22 cellular contexts compared by ENCODE assay signal in the genomic region with DNA sequence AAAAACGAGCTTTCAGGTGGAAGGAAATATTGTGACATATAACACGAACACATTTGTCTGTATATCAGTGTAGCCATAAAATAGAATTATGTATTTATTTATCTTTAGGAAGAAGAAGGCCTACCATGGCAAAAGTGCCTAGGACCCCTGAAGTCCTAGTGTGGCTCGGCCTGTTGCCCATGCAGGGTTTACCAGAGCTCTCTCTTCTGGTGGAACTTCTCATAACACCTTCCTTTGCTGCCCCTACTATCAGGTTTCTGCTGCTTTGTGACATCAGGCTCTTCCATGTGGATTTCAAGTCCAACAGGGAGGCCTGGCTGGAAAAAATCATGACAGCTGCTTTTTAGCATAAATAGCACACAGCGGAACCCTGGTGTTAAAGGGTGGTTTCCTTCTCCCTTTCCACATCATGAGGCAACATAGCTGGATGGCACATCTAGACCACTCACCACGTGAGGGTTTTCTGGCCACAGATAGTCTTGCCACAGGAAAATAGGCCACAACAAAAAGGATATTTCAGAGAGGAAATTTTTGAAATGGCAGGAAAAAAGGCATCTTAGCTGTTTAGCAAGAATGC. TPM values are rescaled to one million over a fixed set of nuclear protein-coding genes. Genes with fewer than 3 reads are reported as not detected.
DNase-seq lines count a peak whose midpoint lies in the region; ATAC-seq and TF ChIP-seq lines count a peak whose summit lies in the region.
"Had no signal": no experiment of that assay in that cellular context is flagged by ENCODE, and none has a peak within 500 bp of the region (broad histone marks: within the 10 kb centered on the region; RNA-seq: fewer than 3 reads in every experiment).

No MANE protein-coding gene starts in this region.

- H4K5ac ChIP-seq in H9 (ENCODE audit: insufficient read length, low read depth, low read length) = no peak overlapping the region

- H3K79me2 ChIP-seq in H9 (ENCODE audit: insufficient read depth, low read length) = no peaks in the 10 kb centered on the region

- no peak overlapping the region for H2AK5ac ChIP-seq in H9 (ENCODE audit: insufficient read length, low read length)

- no peak overlapping the region for H3K56ac ChIP-seq in H9 (ENCODE audit: insufficient read length, low read depth, low read length)

- no peak overlapping the region for H3K4ac ChIP-seq in H9 (ENCODE audit: low read depth, low read length)

- no peak for TF ChIP-seq EP300 in stomach (IDR thresholded peaks at IDR 0.05)

- no CpG with 5 or more reads among the region's 5 CpGs for WGBS in H9 (ENCODE audit: extremely low coverage, insufficient read length, low lambda C conversion rate)
- 78 to 90% (median 84%) methylated on average over 5 of the region's 5 CpGs for WGBS in stomach, 5 donors

- H3K14ac ChIP-seq in H9 (ENCODE audit: insufficient read depth, low read length) = no peak overlapping the region

- no peak overlapping the region for H2BK5ac ChIP-seq in H9 (ENCODE audit: insufficient read length, low read length)

- no peak overlapping the region for H4K91ac ChIP-seq in H9 (ENCODE audit: insufficient read length, low read depth, low read length)

- H3K9me3 Mint-ChIP-seq in H9 = peaks cover 0 to 2% of the 10 kb centered on the region in 2 experiments; a peak in 1 of 5 replicates
- no peaks in the 10 kb centered on the region for H3K9me3 Mint-ChIP-seq in glutamatergic neuron (ENCODE audit: unreplicated experiment)
- H3K9me3 Mint-ChIP-seq: T-cell had no signal

- H2BK120ac ChIP-seq in H9 (ENCODE audit: low read depth, low read length, poor library complexity, severe bottlenecking) = no peak overlapping the region

- no peak overlapping the region for H3K9ac ChIP-seq in H9 (ENCODE audit: extremely low read depth, insufficient read length, low read length)

- H3K27me3 Mint-ChIP-seq in H9 (ENCODE audit: low read depth) (peaks cover 2% of the 10 kb centered on the region; the same call in 1 of the 2 replicates), glutamatergic neuron (ENCODE audit: unreplicated experiment) (peaks cover 7% of the 10 kb centered on the region)
- H3K27me3 Mint-ChIP-seq: activated T-cell treated with anti-CD3 and anti-CD28 coated beads, Interleukin-2, amount 50 U/mL, for 24 hours; T-cell had no signal

- intact Hi-C loops in stomach (cut with DNase I; ENCODE audit: low total_unique reads) = no loop called here

- peaks cover 3% of the 10 kb centered on the region; the same call in 1 of the 2 replicates for H3K4me1 ChIP-seq in H9 (ENCODE audit: insufficient read depth, low read length)
- peaks cover 16 to 20% of the 10 kb centered on the region in 2 experiments for H3K4me1 ChIP-seq in neutrophil (ENCODE audit: control insufficient read depth in 1 of 2, insufficient read depth in 1 of 2, low read depth in 1 of 2, low read length in 1 of 2)
- no peaks in the 10 kb centered on the region for H3K4me1 ChIP-seq in stomach
- H3K4me1 ChIP-seq: gastroesophageal sphincter had no signal

- TF ChIP-seq POLR2A in stomach (IDR thresholded peaks at IDR 0.05) = no peak

- no peak overlapping the region for H3K23ac ChIP-seq in H9 (ENCODE audit: insufficient read length, low read depth, low read length)

- H3K4me1 Mint-ChIP-seq in H9 = peaks cover 9 to 16% of the 10 kb centered on the region in 2 experiments
- H3K4me1 Mint-ChIP-seq in glutamatergic neuron (ENCODE audit: low read depth, unreplicated experiment) = no peaks in the 10 kb centered on the region

- H3K4me3 ChIP-seq in neutrophil (ENCODE audit: low read depth in 1 of 2, low read length in 1 of 2) (no peak overlapping the region), stomach (no peak overlapping the region)
- H3K4me3 ChIP-seq: gastroesophageal sphincter, skin epidermis, testis had no signal

- H3K9me3 ChIP-seq in H9 (ENCODE audit: control insufficient read depth, low read depth, low read length) (no peaks in the 10 kb centered on the region), neutrophil (no peaks in the 10 kb centered on the region), stomach (no peaks in the 10 kb centered on the region)
- H3K9me3 ChIP-seq: gastroesophageal sphincter, testis had no signal

- H3K4me3 Mint-ChIP-seq in H9 (no peak overlapping the region), glutamatergic neuron (ENCODE audit: unreplicated experiment) (no peak overlapping the region)
- H3K4me3 Mint-ChIP-seq: activated T-cell treated with anti-CD3 and anti-CD28 coated beads, Interleukin-2, amount 50 U/mL, for 24 hours; brain; T-cell had no signal

- H3K36me3 ChIP-seq in neutrophil (no peaks in the 10 kb centered on the region), stomach (no peaks in the 10 kb centered on the region)
- H3K36me3 ChIP-seq: gastroesophageal sphincter had no signal

- H3K36me3 Mint-ChIP-seq in H9 (ENCODE audit: insufficient read depth in 1 of 3, low read depth in 3 of 3) (no peaks in the 10 kb centered on the region), glutamatergic neuron (ENCODE audit: unreplicated experiment) (no peaks in the 10 kb centered on the region)
- H3K36me3 Mint-ChIP-seq: brain, T-cell had no signal

- no peak overlapping the region for H3K18ac ChIP-seq in H9 (ENCODE audit: insufficient read length, low read depth, low read length)

- no peak overlapping the region for H3K27ac ChIP-seq in H9 (ENCODE audit: insufficient read length, low read depth, low read length)
- H3K27ac ChIP-seq in neutrophil = peak overlapping the region; percentile 48
- H3K27ac ChIP-seq in stomach = peak overlapping the region in 1 of 5 donors; percentile 0

- no peak overlapping the region for H2BK12ac ChIP-seq in H9 (ENCODE audit: insufficient read length, low read depth, low read length)

- H4K8ac ChIP-seq in H9 (replicated peaks; ENCODE audit: insufficient read length, low read depth, low read length) = no peak overlapping the region

- DNase-seq in CD1c-positive myeloid dendritic cell (ENCODE audit: extremely low spot score) (peak; percentile 69), H9 (peak; percentile 31), glutamatergic neuron (no peak), stomach (no peak), NCI-H1105 treated with DMSO at 0.1 percent for 48 hours (lab: John Stamatoyannopoulos, UW) (no peak)
- DNase-seq: activated CD4-positive, alpha-beta T cell treated with anti-CD3 and anti-CD28 coated beads, Interleukin-2, amount 50 U/mL, for 48 hours; activated naive CD4-positive, alpha-beta T cell treated with anti-CD3 and anti-CD28 coated beads, Interleukin-2, amount 50 U/mL, for 16 hours; activated T-cell treated with anti-CD3 and anti-CD28 coated beads, Interleukin-2, amount 50 U/mL, for 24 hours; erythroblast; mammary epithelial cell; NCI-H1417; NCI-H2171 treated with DMSO at 0.1 percent for 48 hours; NCI-H82; RPMI8226; stimulated activated CD4-positive, alpha-beta T cell treated with anti-CD3 and anti-CD28 coated beads, Interleukin-4, amount 100 ng/mL, for 24 hours; T-cell; testis had no signal

- H3K27me3 ChIP-seq in H9 (ENCODE audit: insufficient read depth, low read length) = no peaks in the 10 kb centered on the region
- peaks cover 39% of the 10 kb centered on the region for H3K27me3 ChIP-seq in neutrophil
- H3K27me3 ChIP-seq in stomach = no peaks in the 10 kb centered on the region
- H3K27me3 ChIP-seq: gastroesophageal sphincter, testis had no signal

- no peak overlapping the region for H3K4me2 ChIP-seq in H9 (ENCODE audit: insufficient read depth, insufficient read length, low read length)

- H2BK20ac ChIP-seq in H9 (ENCODE audit: low read depth, low read length, poor library complexity, severe bottlenecking) = no peak overlapping the region

- H2BK15ac ChIP-seq in H9 (ENCODE audit: low read depth, low read length) = no peak overlapping the region

- H3K27ac Mint-ChIP-seq in H9 (no peak overlapping the region), glutamatergic neuron (ENCODE audit: unreplicated experiment) (peak overlapping the region; percentile 22)
- H3K27ac Mint-ChIP-seq: activated T-cell treated with anti-CD3 and anti-CD28 coated beads, Interleukin-2, amount 50 U/mL, for 24 hours; T-cell had no signal

- peak; percentile 32; the same call in 1 of the 3 replicates for TF ChIP-seq CTCF in H9 (conservative IDR thresholded peaks at IDR 0.05)
- no peak for TF ChIP-seq CTCF in glutamatergic neuron (IDR thresholded peaks at IDR 0.05; ENCODE audit: partially characterized antibody, unreplicated experiment)
- TF ChIP-seq CTCF in neutrophil (IDR thresholded peaks at IDR 0.05) = no peak
- TF ChIP-seq CTCF in stomach (IDR thresholded peaks at IDR 0.05) = no peak

- H3K79me1 ChIP-seq in H9 (ENCODE audit: insufficient read depth, low read depth, low read length, poor library complexity, severe bottlenecking) = no peaks in the 10 kb centered on the region

- no peak overlapping the region for H3T11ph ChIP-seq in H9 (ENCODE audit: low read length)

- no peak for ATAC-seq in GM18870 (IDR thresholded peaks at IDR 0.05; ENCODE audit: unreplicated experiment)
- ATAC-seq: T-cell had no signal

- no peaks in the 10 kb centered on the region for H4K20me1 ChIP-seq in H9 (ENCODE audit: control insufficient read depth, insufficient read depth, insufficient read length)

- H3K23me2 ChIP-seq in H9 (ENCODE audit: insufficient read length, low read depth, low read length, poor library complexity, severe bottlenecking) = no peaks in the 10 kb centered on the region

- H2AFZ ChIP-seq in H9 (ENCODE audit: low read length) = no peak overlapping the region

RNA-seq across cellular contexts. Expression of gene ADO, which starts 44.8 kb away (rescaled TPM):
- total RNA-seq in H9 (2021) = 30.5 and 31.6 TPM in 2 replicates
- total RNA-seq in glutamatergic neuron (ENCODE audit: unreplicated experiment) = 32.5 TPM
- 10 to 100 TPM in 4 of 5 donors, 1 to 10 TPM in 1; 1.8 to 25.4 (median 18.2) TPM for total RNA-seq in stomach
- polyA plus RNA-seq in stomach = 1 to 10 TPM; 6.1 to 9.6 (median 9.4) TPM

RNA-seq across cellular contexts. Expression of gene EGR2, which starts 56.5 kb away (rescaled TPM):
- total RNA-seq in H9 (2021) (2.6 and 3.0 TPM in 2 replicates), glutamatergic neuron (ENCODE audit: unreplicated experiment) (0.37 TPM), stomach (1 to 10 TPM in 1 of 5 donors, under 1 TPM in 1, not detected in 3; 0.73 to 5.8 TPM)
- 1 to 10 TPM in 2 of 3 donors, under 1 TPM in 1; 0.46 to 1.2 (median 1.2) TPM for polyA plus RNA-seq in stomach

Comparison
In these comparisons a context has a peak if more than half of its experiments do, and no peak if none do; other contexts are left out.
1. DNase-seq: peak in CD1c-positive myeloid dendritic cell (single experiment) and H9 (single experiment); none in glutamatergic neuron (single experiment), stomach (single experiment) and NCI-H1105 treated with DMSO at 0.1 percent for 48 hours (single experiment).